1 cellular context compared by ENCODE assay signal in genomic region chr13:78621086-78621485, GRCh38.
TF ChIP-seq lines count a peak whose summit lies in the region.

No MANE protein-coding gene starts in this region.

TF ChIP-seq in GM12878, 131 proteins besides CTCF, POLR2A, EP300 and RAD21:
- TF ChIP-seq NR2F1 (conservative IDR thresholded peaks at IDR 0.05): 0 out of 2 replicates have a peak, but pooled peaks have one; percentile 26
- TF ChIP-seq BHLHE40 (IDR thresholded peaks at IDR 0.05; ENCODE audit: borderline replicate concordance in 1 of 2, low read depth in 2 of 2, low read length in 1 of 2): no peak
